In the genomic region with DNA sequence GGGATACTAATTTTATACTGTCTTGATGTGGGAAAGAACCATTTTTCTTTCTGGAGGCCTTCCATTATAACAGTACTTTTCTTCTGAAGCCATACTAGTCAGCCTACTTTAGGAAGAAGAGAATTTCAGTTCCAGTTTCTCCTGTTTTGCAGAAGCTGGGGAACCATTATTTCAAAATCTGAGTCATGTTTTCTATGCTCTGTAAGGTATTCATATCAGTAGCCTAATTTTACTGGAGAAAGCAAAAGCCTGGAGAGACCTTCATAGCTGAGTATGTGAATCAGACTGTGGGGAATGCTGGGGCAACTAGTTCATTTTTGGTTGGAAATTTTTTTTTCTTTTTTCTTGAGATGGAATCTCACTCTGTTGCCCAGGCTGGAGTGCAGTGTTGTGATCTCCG, we compare ENCODE assay signal across 9 cellular contexts. TPM values are rescaled to one million over a fixed set of nuclear protein-coding genes. Genes with fewer than 3 reads are reported as not detected.
DNase-seq lines count a peak whose midpoint lies in the region; ATAC-seq and TF ChIP-seq lines count a peak whose summit lies in the region.
"Had no signal": no experiment of that assay in that cellular context is flagged by ENCODE, and none has a peak within 500 bp of the region (broad histone marks: within the 10 kb centered on the region; RNA-seq: fewer than 3 reads in every experiment).

No MANE protein-coding gene starts in this region.

- no peaks in the 10 kb centered on the region for H3K9me3 ChIP-seq in T-helper 17 cell (ENCODE audit: control insufficient read depth, low read length, poor library complexity, severe bottlenecking)
- H3K9me3 ChIP-seq in Caco-2, result no peaks in the 10 kb centered on the region
- H3K9me3 ChIP-seq: A549 had no signal

- no peaks in the 10 kb centered on the region for H3K27me3 ChIP-seq in Caco-2 (replicated peaks; ENCODE audit: control insufficient read depth, insufficient read depth, low read length)

- H3K36me3 Mint-ChIP-seq in activated CD4-positive, alpha-beta T cell treated with anti-CD3 and anti-CD28 coated beads, Interleukin-2, amount 10 ng/mL, durations not matched to agents 24 days and 14 days (ENCODE audit: low read depth), result peaks cover 39% of the 10 kb centered on the region
- H3K36me3 Mint-ChIP-seq in activated CD4-positive, alpha-beta T cell treated with anti-CD3 and anti-CD28 coated beads, Interleukin-2, amount 10 ng/mL, durations not matched to agents 7 days and 5 days (ENCODE audit: low read depth), result peaks cover 36% of the 10 kb centered on the region
- H3K36me3 Mint-ChIP-seq in T-helper 17 cell (ENCODE audit: low read depth), result peaks cover 3% of the 10 kb centered on the region
- peaks cover 5 to 19% of the 10 kb centered on the region in 2 donors for H3K36me3 Mint-ChIP-seq in stimulated activated naive B cell treated with anti-CD40 and anti-IgM and Interleukin-4, amounts not matched to agents 10 μg/mL and 1 μg/mL and 100 μg/mL, for 72 hours
- peaks cover 6% of the 10 kb centered on the region for H3K36me3 Mint-ChIP-seq in Caco-2 (ENCODE audit: insufficient read depth, unreplicated experiment)

- TF ChIP-seq CTCF in Caco-2 (IDR thresholded peaks at IDR 0.05; ENCODE audit: insufficient read depth in 1 of 2, low read depth in 1 of 2, low read length in 1 of 2, severe bottlenecking in 1 of 2, unreplicated experiment in 1 of 2), result no peak

- peaks cover 34% of the 10 kb centered on the region for H3K4me1 Mint-ChIP-seq in activated CD4-positive, alpha-beta T cell treated with anti-CD3 and anti-CD28 coated beads, Interleukin-2, amount 10 ng/mL, durations not matched to agents 24 days and 14 days
- peaks cover 34% of the 10 kb centered on the region for H3K4me1 Mint-ChIP-seq in activated CD4-positive, alpha-beta T cell treated with anti-CD3 and anti-CD28 coated beads, Interleukin-2, amount 10 ng/mL, durations not matched to agents 7 days and 5 days
- H3K4me1 Mint-ChIP-seq in T-helper 17 cell (peaks cover 30% of the 10 kb centered on the region), Caco-2 (ENCODE audit: low read depth, unreplicated experiment) (peaks cover 14% of the 10 kb centered on the region)
- H3K4me1 Mint-ChIP-seq in stimulated activated naive B cell treated with anti-CD40 and anti-IgM and Interleukin-4, amounts not matched to agents 10 μg/mL and 1 μg/mL and 100 μg/mL, for 72 hours, result peaks cover 26 to 58% of the 10 kb centered on the region in 2 donors

- no peak overlapping the region for H3K4me3 Mint-ChIP-seq in activated CD4-positive, alpha-beta T cell treated with anti-CD3 and anti-CD28 coated beads, Interleukin-2, amount 10 ng/mL, durations not matched to agents 24 days and 14 days
- no peak overlapping the region for H3K4me3 Mint-ChIP-seq in activated CD4-positive, alpha-beta T cell treated with anti-CD3 and anti-CD28 coated beads, Interleukin-2, amount 10 ng/mL, durations not matched to agents 7 days and 5 days
- no peak overlapping the region for H3K4me3 Mint-ChIP-seq in T-helper 17 cell
- no peak overlapping the region for H3K4me3 Mint-ChIP-seq in stimulated activated naive B cell treated with anti-CD40 and anti-IgM and Interleukin-4, amounts not matched to agents 10 μg/mL and 1 μg/mL and 100 μg/mL, for 72 hours
- H3K4me3 Mint-ChIP-seq in Caco-2 (ENCODE audit: unreplicated experiment), result no peak overlapping the region

- no TSS peak for BruUV-seq in Caco-2 (replicated peaks; lab: Mats Ljungman, UMichigan)

- no peaks in the 10 kb centered on the region for H3K36me3 ChIP-seq in Caco-2 (ENCODE audit: control insufficient read depth, insufficient read depth, low read length)

- peak; percentile 33 for ATAC-seq in HG03060 (IDR thresholded peaks at IDR 0.05; ENCODE audit: low read depth, unreplicated experiment)
- no peak for ATAC-seq in T-helper 17 cell
- peak; percentile 54 to 66 for ATAC-seq in stimulated activated naive B cell treated with anti-CD40 and anti-IgM and Interleukin-4, amounts not matched to agents 10 μg/mL and 1 μg/mL and 100 μg/mL, for 72 hours (replicated peaks)
- ATAC-seq: A549 had no signal

- H3K27me3 Mint-ChIP-seq in activated CD4-positive, alpha-beta T cell treated with anti-CD3 and anti-CD28 coated beads, Interleukin-2, amount 10 ng/mL, durations not matched to agents 24 days and 14 days, result no peaks in the 10 kb centered on the region
- no peaks in the 10 kb centered on the region for H3K27me3 Mint-ChIP-seq in activated CD4-positive, alpha-beta T cell treated with anti-CD3 and anti-CD28 coated beads, Interleukin-2, amount 10 ng/mL, durations not matched to agents 7 days and 5 days
- H3K27me3 Mint-ChIP-seq in T-helper 17 cell, result no peaks in the 10 kb centered on the region
- no peaks in the 10 kb centered on the region for H3K27me3 Mint-ChIP-seq in stimulated activated naive B cell treated with anti-CD40 and anti-IgM and Interleukin-4, amounts not matched to agents 10 μg/mL and 1 μg/mL and 100 μg/mL, for 72 hours
- H3K27me3 Mint-ChIP-seq in Caco-2 (ENCODE audit: insufficient read depth, unreplicated experiment), result no peaks in the 10 kb centered on the region

- intact Hi-C loops in activated CD4-positive, alpha-beta T cell treated with anti-CD3 and anti-CD28 coated beads, Interleukin-2, amount 10 ng/mL, durations not matched to agents 24 days and 14 days (cut with micrococcal nuclease), result loop anchor here (1.0 kb wide), 1 partner anchor 18 kb away; no protein-coding TSS in a partner anchor
- intact Hi-C loops in Caco-2 (cut with micrococcal nuclease; ENCODE audit: unreplicated experiment), result no loop called here

- H3K4me1 ChIP-seq in Caco-2, result peaks cover 24% of the 10 kb centered on the region

- no peak overlapping the region for H3K4me3 ChIP-seq in Caco-2 (ENCODE audit: low read depth, low read length)
- H3K4me3 ChIP-seq: A549 had no signal

- POLR2A ChIA-PET in activated CD4-positive, alpha-beta T cell treated with anti-CD3 and anti-CD28 coated beads, Interleukin-2, amount 10 ng/mL, durations not matched to agents 7 days and 5 days (lab: Charles Lee), result no interaction called here
- POLR2A ChIA-PET in Caco-2 (lab: Charles Lee), result no interaction called here

- CTCF ChIA-PET in activated CD4-positive, alpha-beta T cell treated with anti-CD3 and anti-CD28 coated beads, Interleukin-2, amount 10 ng/mL, durations not matched to agents 7 days and 5 days (lab: Charles Lee), result interaction anchor here (1.2 to 2.2 kb wide), 2 partner anchors 12 kb away, joined by 3 to 5 read pairs; no protein-coding TSS in a partner anchor
- CTCF ChIA-PET in Caco-2 (lab: Charles Lee), result interaction anchor here (0.6 kb wide), 1 partner anchor 14 kb away, joined by 3 read pairs; no protein-coding TSS in a partner anchor

- peak overlapping the region; percentile 45 for H3K27ac Mint-ChIP-seq in activated CD4-positive, alpha-beta T cell treated with anti-CD3 and anti-CD28 coated beads, Interleukin-2, amount 10 ng/mL, durations not matched to agents 24 days and 14 days
- no peak overlapping the region for H3K27ac Mint-ChIP-seq in activated CD4-positive, alpha-beta T cell treated with anti-CD3 and anti-CD28 coated beads, Interleukin-2, amount 10 ng/mL, durations not matched to agents 7 days and 5 days
- H3K27ac Mint-ChIP-seq in T-helper 17 cell (peak overlapping the region; percentile 41), Caco-2 (ENCODE audit: unreplicated experiment) (no peak overlapping the region)
- peak overlapping the region; percentile 28 for H3K27ac Mint-ChIP-seq in stimulated activated naive B cell treated with anti-CD40 and anti-IgM and Interleukin-4, amounts not matched to agents 10 μg/mL and 1 μg/mL and 100 μg/mL, for 72 hours

- H3K9me3 Mint-ChIP-seq in activated CD4-positive, alpha-beta T cell treated with anti-CD3 and anti-CD28 coated beads, Interleukin-2, amount 10 ng/mL, durations not matched to agents 24 days and 14 days, result no peaks in the 10 kb centered on the region
- no peaks in the 10 kb centered on the region for H3K9me3 Mint-ChIP-seq in activated CD4-positive, alpha-beta T cell treated with anti-CD3 and anti-CD28 coated beads, Interleukin-2, amount 10 ng/mL, durations not matched to agents 7 days and 5 days
- no peaks in the 10 kb centered on the region for H3K9me3 Mint-ChIP-seq in stimulated activated naive B cell treated with anti-CD40 and anti-IgM and Interleukin-4, amounts not matched to agents 10 μg/mL and 1 μg/mL and 100 μg/mL, for 72 hours
- no peaks in the 10 kb centered on the region for H3K9me3 Mint-ChIP-seq in Caco-2 (ENCODE audit: unreplicated experiment)

- DNase-seq in activated CD4-positive, alpha-beta T cell treated with anti-CD3 and anti-CD28 coated beads, Interleukin-2, amount 10 ng/mL, durations not matched to agents 24 days and 14 days, result no peak
- DNase-seq in activated CD4-positive, alpha-beta T cell treated with anti-CD3 and anti-CD28 coated beads, Interleukin-2, amount 10 ng/mL, durations not matched to agents 7 days and 5 days, result no peak
- DNase-seq in T-helper 17 cell (no peak), Caco-2 (no peak), G401 (ENCODE audit: low spot score) (no peak)
- DNase-seq in stimulated activated naive B cell treated with anti-CD40 and anti-IgM and Interleukin-4, amounts not matched to agents 10 μg/mL and 1 μg/mL and 100 μg/mL, for 72 hours, result no peak
- DNase-seq in activated CD4-positive, CD25-positive, alpha-beta regulatory T cell (lab: John Stamatoyannopoulos, UW), result no peak

- in situ Hi-C loops in G401 (cut with HindIII; ENCODE audit: low sequenced_read_pairs), result no loop called here

RNA-seq across cellular contexts. Expression of gene AFF1, which starts 22.4 kb away (rescaled TPM):
- total RNA-seq in activated CD4-positive, alpha-beta T cell treated with anti-CD3 and anti-CD28 coated beads, Interleukin-2, amount 10 ng/mL, durations not matched to agents 24 days and 14 days, result 44.0 and 44.3 TPM in 2 replicates
- 10 to 100 TPM; 71.4 to 74.5 TPM for total RNA-seq in activated CD4-positive, alpha-beta T cell treated with anti-CD3 and anti-CD28 coated beads, Interleukin-2, amount 10 ng/mL, durations not matched to agents 7 days and 5 days
- 100 to 1,000 TPM; 105 to 121 TPM for total RNA-seq in T-helper 17 cell
- total RNA-seq in Caco-2 (2022), result 45.2 and 48.3 TPM in 2 replicates
- 0.61 and 0.68 TPM in 2 replicates for total RNA-seq in G401 (2014; rRNA removed; shearing (Covaris generic))

Comparison
In these comparisons a context has a peak if more than half of its experiments do, and no peak if none do; other contexts are left out.
1. H3K27ac Mint-ChIP-seq: peak in activated CD4-positive, alpha-beta T cell treated with anti-CD3 and anti-CD28 coated beads, Interleukin-2, amount 10 ng/mL, durations not matched to agents 24 days and 14 days (single experiment), T-helper 17 cell (single experiment) and stimulated activated naive B cell treated with anti-CD40 and anti-IgM and Interleukin-4, amounts not matched to agents 10 μg/mL and 1 μg/mL and 100 μg/mL, for 72 hours (single experiment); none in activated CD4-positive, alpha-beta T cell treated with anti-CD3 and anti-CD28 coated beads, Interleukin-2, amount 10 ng/mL, durations not matched to agents 7 days and 5 days (single experiment) and Caco-2 (single experiment).
2. RNA of gene AFF1, which starts 22.4 kb away (total RNA-seq): 105 to 121 TPM in T-helper 17 cell, 71.4 to 74.5 TPM in activated CD4-positive, alpha-beta T cell treated with anti-CD3 and anti-CD28 coated beads, Interleukin-2, amount 10 ng/mL, durations not matched to agents 7 days and 5 days, 45.2 to 48.3 TPM in Caco-2 and 44.0 to 44.3 TPM in activated CD4-positive, alpha-beta T cell treated with anti-CD3 and anti-CD28 coated beads, Interleukin-2, amount 10 ng/mL, durations not matched to agents 24 days and 14 days; 0.61 to 0.68 TPM in G401; every median in the first group is over 10 times any median in the second.